Comparison of ENCODE assay signal across 8 cellular contexts in the genomic region with DNA sequence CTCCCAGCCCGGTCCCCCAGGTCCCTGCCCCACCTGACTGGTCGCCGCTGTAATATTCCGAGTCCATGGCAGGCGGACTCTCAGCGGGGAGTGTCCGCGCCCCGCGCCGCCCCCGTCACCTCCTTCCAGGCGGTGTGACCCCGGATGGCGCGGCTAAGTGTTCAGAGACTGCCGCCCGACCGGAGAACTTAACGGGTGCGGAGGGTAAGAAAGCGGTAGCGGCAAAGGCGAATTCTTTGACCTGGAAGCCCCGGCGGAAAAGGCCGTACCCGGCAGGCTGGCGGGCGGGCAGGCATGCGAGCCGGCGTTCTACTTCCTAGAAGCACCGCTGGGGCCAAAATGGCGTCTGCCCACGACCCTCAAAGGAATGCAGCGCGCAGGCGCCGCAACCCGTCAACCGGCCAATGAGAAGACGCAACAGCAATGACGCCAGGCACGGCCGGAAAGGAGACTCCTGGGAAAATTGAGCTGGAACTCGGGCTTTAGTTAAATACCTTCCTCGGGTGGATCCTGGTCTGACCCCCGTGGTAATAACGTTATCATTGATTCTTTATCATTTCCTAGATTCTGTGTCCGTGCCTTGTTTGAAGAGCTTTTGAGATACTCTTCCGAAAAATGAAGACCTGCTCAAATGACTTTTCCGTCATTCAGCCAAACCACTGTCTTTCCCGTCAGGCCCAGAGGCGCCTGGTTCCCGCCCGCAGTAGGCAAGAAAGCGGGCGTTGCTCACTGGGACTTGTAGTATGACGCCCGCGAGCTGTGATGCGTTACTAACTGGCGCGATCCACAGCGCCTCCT. TPM values are rescaled to one million over a fixed set of nuclear protein-coding genes. Genes with fewer than 3 reads are reported as not detected.
DNase-seq lines count a peak whose midpoint lies in the region; ATAC-seq and TF ChIP-seq lines count a peak whose summit lies in the region.

A gene (minus strand): TSS at position 348 of the 798 bp plus-strand sequence. CDS start 281 bp downstream, at position 67.

- H3K36me3 ChIP-seq in BJ (ENCODE audit: control insufficient read depth, insufficient read depth, low read length) (peaks cover 2% of the 10 kb centered on the region; the same call in 1 of the 2 replicates), colonic mucosa (no peaks in the 10 kb centered on the region)

- DNase-seq in BJ (ENCODE audit: low read depth) (peak; percentile 78), GM19240 (ENCODE audit: insufficient read length, low spot score) (peak; percentile 90), NCI-H526 (lab: John Stamatoyannopoulos, UW) (peak; percentile 96 to 98), colonic mucosa (peak; percentile 95), kidney tubule cell (ENCODE audit: low spot score) (peak; percentile 97)
- DNase-seq in activated CD4-positive, alpha-beta T cell treated with anti-CD3 and anti-CD28 coated beads for 48 hours = peak; percentile 95
- peak; percentile 74 to 89 (median 84) for DNase-seq in stimulated activated CD4-positive, alpha-beta T cell treated with anti-CD3 and anti-CD28 coated beads, Interleukin-1b, Interleukin-23, amount 100 ng/mL, for 24 hours (ENCODE audit: low read depth in 4 of 4, low spot score in 1 of 4)

- no peaks in the 10 kb centered on the region for H3K4me1 ChIP-seq in colonic mucosa

- no peaks in the 10 kb centered on the region for H3K27me3 ChIP-seq in BJ (ENCODE audit: control insufficient read depth, insufficient read depth, low read length)
- H3K27me3 ChIP-seq in colonic mucosa = no peaks in the 10 kb centered on the region

- H3K9ac ChIP-seq in colonic mucosa (ENCODE audit: low read depth in 2 of 2, low read length in 2 of 2) = peak within 1 kb of the TSS; percentile 86 to 97

- peak within 1 kb of the TSS; percentile 94 for H3K27ac ChIP-seq in colonic mucosa

- CTCF ChIA-PET in BJ (lab: Yijun Ruan, JAX) = interaction anchor here (1.0 to 1.2 kb wide), 4 partner anchors 11 to 351 kb away, joined by 3 to 4 read pairs (median 4); no protein-coding TSS in a partner anchor

- ATAC-seq in HG03460 (IDR thresholded peaks at IDR 0.05; ENCODE audit: unreplicated experiment) = peak; percentile 88

- peak within 1 kb of the TSS; percentile 93 for H3K4me3 ChIP-seq in BJ (ENCODE audit: low read depth, low read length)
- H3K4me3 ChIP-seq in colonic mucosa = peak within 1 kb of the TSS; percentile 99

- intact Hi-C loops in colonic mucosa (cut with DNase I) = no loop called here

- TF ChIP-seq CTCF in BJ (IDR thresholded peaks at IDR 0.05; ENCODE audit: insufficient read depth, low read depth, low read length) = no peak
- TF ChIP-seq CTCF in colonic mucosa (IDR thresholded peaks at IDR 0.05) = no peak

- POLR2A ChIA-PET in BJ (lab: Charles Lee) = interaction anchor here (1.0 to 1.2 kb wide), 3 partner anchors 10 to 29 kb away, joined by 3 read pairs; no protein-coding TSS in a partner anchor

- no peaks in the 10 kb centered on the region for H3K9me3 ChIP-seq in colonic mucosa

RNA-seq across cellular contexts. Expression of the gene that starts here (rescaled TPM):
- 23.9 and 33.8 TPM in 2 replicates for polyA plus RNA-seq in BJ (2011; rRNA removed)
- 10.0 TPM in 2 replicates for polyA minus RNA-seq in BJ (2011; rRNA and poly(A)+ RNA removed)
- total RNA-seq in colonic mucosa = 10 to 100 TPM; 32.4 to 37.8 TPM

Comparison
In these comparisons a context has a peak if more than half of its experiments do, and no peak if none do; other contexts are left out.
1. Peak in every context shown above with its lines: DNase-seq, ATAC-seq, H3K4me3 ChIP-seq and H3K27ac ChIP-seq.